ENCODE assay signal across 8 cellular contexts in the genomic region with DNA sequence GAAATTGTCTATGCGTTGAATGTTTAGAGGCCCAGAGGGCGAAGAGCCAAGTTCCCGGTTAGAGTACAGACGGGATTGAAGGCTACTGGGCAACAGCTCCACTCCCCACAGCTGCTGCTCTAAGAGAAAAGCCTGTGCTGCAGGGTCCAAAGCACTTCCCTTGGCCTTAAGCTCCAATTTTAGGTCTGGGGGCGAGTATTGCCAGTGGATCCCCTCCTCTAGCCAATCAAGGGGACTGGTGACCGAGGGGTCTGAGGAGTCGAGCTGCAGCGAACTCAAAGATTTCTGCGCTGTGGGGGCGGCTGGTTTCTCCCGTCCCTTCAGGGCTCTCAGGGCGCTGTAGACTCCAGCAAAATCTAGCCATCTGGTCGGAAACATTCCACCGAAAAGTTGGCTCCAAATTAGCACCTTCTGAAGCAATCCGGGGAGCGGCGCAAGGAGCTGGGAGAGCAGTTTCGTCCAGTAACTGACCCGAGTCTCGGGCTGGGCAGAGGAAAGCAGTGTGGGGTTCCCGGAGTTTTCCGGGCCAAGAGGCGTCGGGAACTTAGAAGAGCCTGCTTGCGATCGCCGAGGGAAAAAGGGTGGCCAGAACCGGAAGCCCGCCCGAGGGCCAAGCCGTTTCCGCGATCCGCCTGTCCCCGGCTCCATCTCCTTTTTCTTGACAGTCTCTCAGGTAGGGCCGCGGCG. TPM values are rescaled to one million over a fixed set of nuclear protein-coding genes. Genes with fewer than 3 reads are reported as not detected.
DNase-seq lines count a peak whose midpoint lies in the region; ATAC-seq and TF ChIP-seq lines count a peak whose summit lies in the region.

No MANE protein-coding gene starts in this region.

- H3K4me1 ChIP-seq in BLaER1: peaks cover 36% of the 10 kb centered on the region
- H3K4me1 ChIP-seq in OCI-LY7 (ENCODE audit: insufficient read depth, low read length, poor library complexity, severe bottlenecking): peaks cover 23% of the 10 kb centered on the region
- peaks cover 3 to 13% of the 10 kb centered on the region in 2 donors for H3K4me1 ChIP-seq in ascending aorta
- H3K4me1 ChIP-seq in sigmoid colon: peaks cover 0 to 46% (median 25%) of the 10 kb centered on the region in 4 donors

- TF ChIP-seq POLR2A in sigmoid colon (IDR thresholded peaks at IDR 0.05): peak in 1 of 2 donors; percentile 5

- H3K9me3 ChIP-seq in BLaER1: no peaks in the 10 kb centered on the region
- no peaks in the 10 kb centered on the region for H3K9me3 ChIP-seq in OCI-LY7 (ENCODE audit: low read length)
- no peaks in the 10 kb centered on the region for H3K9me3 ChIP-seq in ascending aorta
- no peaks in the 10 kb centered on the region for H3K9me3 ChIP-seq in sigmoid colon

- H2AFZ ChIP-seq in OCI-LY7 (ENCODE audit: low read length): no peak overlapping the region; the same call in 1 of the 2 replicates

- peaks cover 62% of the 10 kb centered on the region for H3K79me2 ChIP-seq in OCI-LY7 (ENCODE audit: insufficient read depth, low read depth, low read length)

- peaks cover 55% of the 10 kb centered on the region for H4K20me1 ChIP-seq in BLaER1
- peaks cover 45% of the 10 kb centered on the region for H4K20me1 ChIP-seq in OCI-LY7 (ENCODE audit: insufficient read depth, low read length)

- POLR2A ChIA-PET in OCI-LY7 (lab: Charles Lee): interaction anchor here (1.4 kb wide), 1 partner anchor 111 kb away, joined by 4 read pairs; no protein-coding TSS in a partner anchor

- intact Hi-C loops in OCI-LY7 (cut with micrococcal nuclease; ENCODE audit: unreplicated experiment): loop anchor here (2.0 to 10.0 kb wide), 4 partner anchors 96 to 714 kb away; a partner anchor contains a TSS
- intact Hi-C loops in ascending aorta (cut with DNase I): loop anchor here (2.0 to 10.0 kb wide), 3 partner anchors 20 to 546 kb away; a partner anchor contains a TSS
- intact Hi-C loops in sigmoid colon (cut with DNase I): loop anchor here (5.0 kb wide), 1 partner anchor 1134 kb away; no protein-coding TSS in a partner anchor

- ATAC-seq in GM18508 (IDR thresholded peaks at IDR 0.05; ENCODE audit: insufficient read depth, unreplicated experiment) (peak; percentile 15), HG02973 (IDR thresholded peaks at IDR 0.05; ENCODE audit: unreplicated experiment) (peak; percentile 22)

- peak overlapping the region; percentile 97 for H3K9ac ChIP-seq in BLaER1

- H3K4me2 ChIP-seq in BLaER1 (peak overlapping the region; percentile 92), OCI-LY7 (ENCODE audit: low read length) (peak overlapping the region; percentile 96)

- CTCF ChIA-PET in OCI-LY7 (lab: Charles Lee; ENCODE audit: unreplicated experiment): no interaction called here

- H3K9me2 ChIP-seq in OCI-LY7 (ENCODE audit: insufficient read depth, low read length): no peaks in the 10 kb centered on the region

- H3K27me3 ChIP-seq in BLaER1: no peaks in the 10 kb centered on the region
- H3K27me3 ChIP-seq in ascending aorta: no peaks in the 10 kb centered on the region
- H3K27me3 ChIP-seq in sigmoid colon: no peaks in the 10 kb centered on the region

- TF ChIP-seq CTCF in OCI-LY7 (conservative IDR thresholded peaks at IDR 0.05; ENCODE audit: low read length) (no peak), ascending aorta (IDR thresholded peaks at IDR 0.05) (no peak), sigmoid colon (IDR thresholded peaks at IDR 0.05) (no peak)

- H3K36me3 ChIP-seq in BLaER1 (peaks cover 3% of the 10 kb centered on the region), OCI-LY7 (ENCODE audit: insufficient read depth, low read length) (peaks cover 58% of the 10 kb centered on the region), ascending aorta (peaks cover 0 to 1% of the 10 kb centered on the region in 2 donors), sigmoid colon (peaks cover 0 to 7% (median 0%) of the 10 kb centered on the region in 4 donors)

- H3K27ac ChIP-seq in BLaER1 (peak overlapping the region; percentile 98), OCI-LY7 (ENCODE audit: low read depth, low read length, poor library complexity, severe bottlenecking) (peak overlapping the region; percentile 79), ascending aorta (peak overlapping the region; percentile 98 to 100), sigmoid colon (peak overlapping the region; percentile 96 to 100 (median 99))

- TF ChIP-seq EP300 in sigmoid colon (IDR thresholded peaks at IDR 0.05): no peak

- BruUV-seq in OCI-LY7 (replicated peaks; lab: Mats Ljungman, UMichigan): no TSS peak

- peak; percentile 24 for DNase-seq in OCI-LY7 (ENCODE audit: low spot score)
- DNase-seq in ascending aorta (ENCODE audit: low spot score in 2 of 2): peak in 1 of 2 donors; percentile 79
- peak; percentile 47 for DNase-seq in hepatic stellate cell (ENCODE audit: low spot score)
- DNase-seq in sigmoid colon: peak; percentile 80
- DNase-seq in activated gamma-delta T cell (lab: John Stamatoyannopoulos, UW): no peak

- peak overlapping the region; percentile 88 for H3K4me3 ChIP-seq in BLaER1
- H3K4me3 ChIP-seq in OCI-LY7 (ENCODE audit: low read depth, low read length, poor library complexity, severe bottlenecking): peak overlapping the region; percentile 98
- H3K4me3 ChIP-seq in ascending aorta: peak overlapping the region; percentile 76 to 100
- H3K4me3 ChIP-seq in sigmoid colon: peak overlapping the region; percentile 69 to 97 (median 92)

- WGBS in sigmoid colon, 2 donors: 0% methylated on average over 38 of the region's 38 CpGs

RNA-seq across cellular contexts. Expression of a gene that starts 0.7 kb away (rescaled TPM):
- 63.5 and 72.6 TPM in 2 replicates for total RNA-seq in OCI-LY7 (2014; rRNA removed; shearing (Covaris generic))
- total RNA-seq in OCI-LY7 (2022) (79.2 and 91.3 TPM in 2 replicates), ascending aorta (36.1 TPM), sigmoid colon (10 to 100 TPM; 40.0 to 44.7 (median 42.9) TPM)
- 10 to 100 TPM in 1 of 3 donors, 1 to 10 TPM in 2; 9.0 to 31.3 (median 9.5) TPM for polyA plus RNA-seq in sigmoid colon

RNA-seq across cellular contexts. Expression of a gene that starts 51.2 kb away (rescaled TPM):
- total RNA-seq in OCI-LY7 (2014; rRNA removed; shearing (Covaris generic)): not detected in 2 replicates
- not detected in 2 replicates for total RNA-seq in OCI-LY7 (2022)
- 4.9 TPM for total RNA-seq in ascending aorta
- 10 to 100 TPM in 1 of 4 donors, 1 to 10 TPM in 3; 5.6 to 15.0 (median 8.5) TPM for total RNA-seq in sigmoid colon
- 10 to 100 TPM; 22.2 to 58.7 (median 40.5) TPM for polyA plus RNA-seq in sigmoid colon
